8 cellular contexts compared by ENCODE assay signal in genomic region chr10:134743-135600, GRCh38. TPM values are rescaled to one million over a fixed set of nuclear protein-coding genes. Genes with fewer than 3 reads are reported as not detected.
DNase-seq lines count a peak whose midpoint lies in the region; ATAC-seq, FAIRE-seq and TF ChIP-seq lines count a peak whose summit lies in the region.

Gene ZMYND11 (plus strand): TSS chr10:135455. CDS start chr10:180013, 44,558 bp downstream.

- DNase-seq in DMS79 treated with DMSO at 0.1 percent for 48 hours (lab: John Stamatoyannopoulos, UW): peak; percentile 4
- no peak for DNase-seq in DMS79 (lab: John Stamatoyannopoulos, UW)
- DNase-seq in HFF-Myc (ENCODE audit: extremely low read depth, low read depth): no peak
- DNase-seq in NCI-H146 treated with DMSO at 0.1 percent for 48 hours (lab: John Stamatoyannopoulos, UW; ENCODE audit: unreplicated experiment): peak; percentile 63
- DNase-seq in activated CD8-positive, alpha-beta memory T cell treated with anti-CD3 and anti-CD28 coated beads, Interleukin-2, amount 50 U/mL, for 48 hours: peak; percentile 82
- peak; percentile 54 for DNase-seq in endothelial cell of umbilical vein (ENCODE audit: low read depth, low spot score)
- DNase-seq in mucosa of descending colon: peak; percentile 58 to 79 (median 69)
- peak; percentile 32 to 41 for DNase-seq in stimulated activated CD8-positive, alpha-beta memory T cell treated with anti-CD3 and anti-CD28 coated beads, Interleukin-4, amount 100 ng/mL, for 4 hours (ENCODE audit: low read depth in 2 of 2, low spot score in 1 of 2)

- peak; percentile 72 for ATAC-seq in mucosa of descending colon

- peaks cover 3% of the 10 kb centered on the region for H4K20me1 ChIP-seq in endothelial cell of umbilical vein (replicated peaks; ENCODE audit: control insufficient read depth, extremely low read depth, insufficient read depth, low read length)

- peak within 1 kb of the TSS; percentile 87 for H3K9ac ChIP-seq in endothelial cell of umbilical vein (replicated peaks; ENCODE audit: extremely low read depth, insufficient read depth, low read length)

- no peaks in the 10 kb centered on the region for H3K27me3 ChIP-seq in endothelial cell of umbilical vein (ENCODE audit: control insufficient read depth in 2 of 2, insufficient read depth in 2 of 2, low read length in 2 of 2)

- BruUV-seq in endothelial cell of umbilical vein (replicated peaks; lab: Mats Ljungman, UMichigan): no TSS peak

- H3K4me1 ChIP-seq in endothelial cell of umbilical vein (ENCODE audit: control insufficient read depth, extremely low read depth, insufficient read depth, low read length) (peaks cover 35% of the 10 kb centered on the region), mucosa of descending colon (ENCODE audit: low read depth) (peaks cover 16% of the 10 kb centered on the region)

- H2AFZ ChIP-seq in endothelial cell of umbilical vein (ENCODE audit: low read depth, low read length): peak within 1 kb of the TSS; percentile 86

- peak within 1 kb of the TSS; percentile 98 for H3K4me2 ChIP-seq in endothelial cell of umbilical vein (ENCODE audit: insufficient read depth, low read length)

- H3K9me1 ChIP-seq in endothelial cell of umbilical vein (replicated peaks; ENCODE audit: control insufficient read depth, extremely low read depth, insufficient read depth, low read length): no peaks in the 10 kb centered on the region

- CTCF ChIA-PET in endothelial cell of umbilical vein (lab: Charles Lee): interaction anchor here (0.6 to 1.3 kb wide), 3 partner anchors 11 to 60 kb away, joined by 3 read pairs; no protein-coding TSS in a partner anchor

- peak; percentile 4 for FAIRE-seq in endothelial cell of umbilical vein (lab: Jason Lieb, UNC)

- POLR2A ChIA-PET in endothelial cell of umbilical vein (lab: Charles Lee): no interaction called here

- dilution Hi-C loops in endothelial cell of umbilical vein (cut with MboI; ENCODE audit: extremely low pct_ligation_motif_present, low sequenced_read_pairs): no loop called here

- peak within 1 kb of the TSS; percentile 76 for H3K4me3 ChIP-seq in HFF-Myc (replicated peaks; ENCODE audit: low read depth, low read length)
- peak within 1 kb of the TSS; percentile 42 to 96 (median 88) for H3K4me3 ChIP-seq in endothelial cell of umbilical vein (replicated peaks in 1 of 3; ENCODE audit: insufficient read depth in 1 of 3, low read depth in 1 of 3, low read length in 3 of 3)
- peak within 1 kb of the TSS; percentile 77 for H3K4me3 ChIP-seq in mucosa of descending colon

- H3K9me3 ChIP-seq in endothelial cell of umbilical vein (replicated peaks; ENCODE audit: control insufficient read depth, insufficient read depth, low read length) (no peaks in the 10 kb centered on the region), mucosa of descending colon (no peaks in the 10 kb centered on the region)

- H3K36me3 ChIP-seq in endothelial cell of umbilical vein (ENCODE audit: control insufficient read depth in 2 of 2, extremely low read depth in 1 of 2, insufficient read depth in 2 of 2, low read length in 2 of 2) (no peaks in the 10 kb centered on the region), mucosa of descending colon (ENCODE audit: low read depth) (no peaks in the 10 kb centered on the region)

- peaks cover 47% of the 10 kb centered on the region for H3K79me2 ChIP-seq in endothelial cell of umbilical vein (ENCODE audit: control insufficient read depth, insufficient read depth, low read length)

- TF ChIP-seq POLR2A in endothelial cell of umbilical vein (IDR thresholded peaks at IDR 0.05; ENCODE audit: low read depth, low read length): peak; percentile 29

- TF ChIP-seq CTCF in HFF-Myc (IDR thresholded peaks at IDR 0.05; ENCODE audit: low read depth, low read length, missing control alignments) (no peak), endothelial cell of umbilical vein (IDR thresholded peaks at IDR 0.05; ENCODE audit: extremely low read depth in 1 of 2, insufficient read depth in 1 of 2, low read depth in 1 of 2, low read length in 2 of 2) (no peak), mucosa of descending colon (IDR thresholded peaks at IDR 0.05) (no peak)

- peak within 1 kb of the TSS; percentile 74 for H3K27ac ChIP-seq in endothelial cell of umbilical vein (ENCODE audit: insufficient read depth, low read depth, low read length)

- intact Hi-C loops in endothelial cell of umbilical vein (cut with micrococcal nuclease) (loop anchor here (5.0 kb wide), 1 partner anchor 67 kb away; no protein-coding TSS in a partner anchor), mucosa of descending colon (cut with DNase I, micrococcal nuclease) (no loop called here)

TF ChIP-seq in endothelial cell of umbilical vein, 7 proteins besides CTCF, POLR2A, EP300 and RAD21:
- no peak for TF ChIP-seq GATA2 (IDR thresholded peaks at IDR 0.05; ENCODE audit: insufficient read depth, insufficient read length, low read depth, low read length)
- no peak for TF ChIP-seq JUN (IDR thresholded peaks at IDR 0.05; ENCODE audit: borderline replicate concordance, insufficient read depth, insufficient read length, low read depth)
- TF ChIP-seq EZH2 (IDR thresholded peaks at IDR 0.05; ENCODE audit: borderline replicate concordance, low read depth, low read length, severe bottlenecking): no peak
- no peak for TF ChIP-seq FOS (IDR thresholded peaks at IDR 0.05; ENCODE audit: borderline replicate concordance, insufficient read depth, low read length)
- TF ChIP-seq MYC (IDR thresholded peaks at IDR 0.05; ENCODE audit: low read depth, low read length): no peak
- no peak for TF ChIP-seq POLR2AphosphoS5 (IDR thresholded peaks at IDR 0.05; ENCODE audit: insufficient read depth, low read depth, low read length)
- no peak for TF ChIP-seq MAX (IDR thresholded peaks at IDR 0.05; ENCODE audit: insufficient read depth, insufficient read length)
TF ChIP-seq in endothelial cell of umbilical vein: peak in this region for 0.

RNA-seq across cellular contexts. Expression of gene ZMYND11, which starts in this region (rescaled TPM):
- total RNA-seq in endothelial cell of umbilical vein (50.9 and 56.0 TPM in 2 replicates), mucosa of descending colon (100 to 1,000 TPM in 1 of 3 donors, 10 to 100 TPM in 2; 34.5 to 131 (median 37.6) TPM)
- polyA plus RNA-seq in endothelial cell of umbilical vein: 13.2 and 17.0 TPM in 2 replicates
- 29.3 and 31.2 TPM in 2 replicates for polyA plus RNA-seq in endothelial cell of umbilical vein (2011; cell fraction: cytosol; rRNA removed)
- polyA plus RNA-seq in endothelial cell of umbilical vein (2011; cell fraction: nucleus; rRNA removed): 54.6 and 69.7 TPM in 2 replicates
- 48.1 and 49.8 TPM in 2 replicates for polyA plus RNA-seq in endothelial cell of umbilical vein (2012)
- polyA minus RNA-seq in endothelial cell of umbilical vein: 30.4 and 35.3 TPM in 2 replicates
- polyA minus RNA-seq in endothelial cell of umbilical vein (2011; cell fraction: cytosol; rRNA and poly(A)+ RNA removed): 12.9 TPM
- polyA minus RNA-seq in endothelial cell of umbilical vein (2011; cell fraction: nucleus; rRNA and poly(A)+ RNA removed): 16.6 and 20.9 TPM in 2 replicates

Comparison
In these comparisons a context has a peak if more than half of its experiments do, and no peak if none do; other contexts are left out.
1. DNase-seq: peak in DMS79 treated with DMSO at 0.1 percent for 48 hours (single experiment), NCI-H146 treated with DMSO at 0.1 percent for 48 hours (single experiment), activated CD8-positive, alpha-beta memory T cell treated with anti-CD3 and anti-CD28 coated beads, Interleukin-2, amount 50 U/mL, for 48 hours (single experiment), endothelial cell of umbilical vein (single experiment), mucosa of descending colon (3 of 3) and stimulated activated CD8-positive, alpha-beta memory T cell treated with anti-CD3 and anti-CD28 coated beads, Interleukin-4, amount 100 ng/mL, for 4 hours (2 of 2); none in DMS79 (single experiment) and HFF-Myc (single experiment).
2. Peak in every context shown above with its lines, with median percentiles within 50 percentile points of each other: H3K4me3 ChIP-seq.